10 cellular contexts compared by ENCODE assay signal in the genomic region with DNA sequence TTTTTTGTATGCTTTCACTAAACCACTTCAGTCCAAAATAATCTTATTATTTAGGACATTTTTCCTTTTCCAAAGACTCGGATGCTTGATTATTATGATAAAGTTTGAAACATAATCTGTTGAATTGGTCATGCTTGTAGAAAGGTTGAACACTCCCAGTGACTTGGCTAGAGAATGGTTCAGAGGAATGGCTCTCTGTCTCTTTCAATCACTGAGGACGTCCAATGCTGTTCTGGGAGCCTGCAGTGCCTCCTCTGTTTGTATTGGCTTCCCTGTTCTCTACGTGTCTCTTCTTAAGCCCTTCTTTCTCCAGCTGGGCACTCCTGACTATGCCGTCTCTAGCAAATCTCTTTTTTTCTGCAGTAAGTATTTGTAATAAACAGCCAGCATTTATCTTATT.
"Had no signal": no experiment of that assay in that cellular context is flagged by ENCODE, and none has a peak within 500 bp of the region (broad histone marks: within the 10 kb centered on the region; RNA-seq: fewer than 3 reads in every experiment).

No MANE protein-coding gene starts in this region.

- H3K27ac ChIP-seq: GM23248, HL-60 had no signal

- H3K4me1 ChIP-seq: HAP-1 had no signal

- ATAC-seq: HCT116, HepG2, K562 had no signal

- H3K9me3 Mint-ChIP-seq: HFFc6 had no signal

- H3K9me3 ChIP-seq: HAP-1 had no signal

- H3K36me3 ChIP-seq: HAP-1 had no signal

- DNase-seq: GM23248, GOT3, H7, HFFc6, KG1 had no signal

- H2AFZ ChIP-seq: GM23248 had no signal

- H3K4me3 Mint-ChIP-seq: HFFc6 had no signal

- H3K9ac ChIP-seq: GM23248 had no signal

- H3K27ac Mint-ChIP-seq: HFFc6 had no signal

- H3K4me3 ChIP-seq: GM23248, HAP-1, K562 had no signal
